In genomic region chr22:17964647-17965046, GRCh38 we compare ENCODE assay signal across 10 cellular contexts. TPM values are rescaled to one million over a fixed set of nuclear protein-coding genes. Genes with fewer than 3 reads are reported as not detected.
A peak's percentile ranks its signal among the peaks of the same experiment; 100 is the strongest.
DNase-seq lines count a peak whose midpoint lies in the region; ATAC-seq, FAIRE-seq and TF ChIP-seq lines count a peak whose summit lies in the region.
"Had no signal": no experiment of that assay in that cellular context is flagged by ENCODE, and none has a peak within 500 bp of the region (broad histone marks: within the 10 kb centered on the region; RNA-seq: fewer than 3 reads in every experiment).

No MANE protein-coding gene starts in this region.

- peaks cover 99% of the 10 kb centered on the region for H3K79me2 ChIP-seq in Karpas-422 (ENCODE audit: low read length)

- H3K4me3 ChIP-seq in Karpas-422 (ENCODE audit: low read length) (no peak overlapping the region), sigmoid colon (no peak overlapping the region), small intestine (ENCODE audit: low read depth in 1 of 2, low read length in 2 of 2) (no peak overlapping the region), colonic mucosa (no peak overlapping the region)

- H3K27me3 ChIP-seq in Karpas-422 (ENCODE audit: low read length) (no peaks in the 10 kb centered on the region), sigmoid colon (no peaks in the 10 kb centered on the region), small intestine (ENCODE audit: control insufficient read depth in 2 of 2, insufficient read depth in 2 of 2, low read length in 2 of 2) (no peaks in the 10 kb centered on the region), colonic mucosa (no peaks in the 10 kb centered on the region)

- H3K36me3 ChIP-seq in Karpas-422 (ENCODE audit: insufficient read depth, low read length) (peaks cover 5% of the 10 kb centered on the region; the same call in 1 of the 2 replicates), sigmoid colon (no peaks in the 10 kb centered on the region), small intestine (ENCODE audit: control insufficient read depth in 2 of 2, insufficient read depth in 2 of 2, low read length in 2 of 2) (no peaks in the 10 kb centered on the region), colonic mucosa (no peaks in the 10 kb centered on the region)

- no peak for FAIRE-seq in small intestine (lab: Jason Lieb, UNC)
- FAIRE-seq: A204.1 had no signal

- no peaks in the 10 kb centered on the region for H3K9me2 ChIP-seq in Karpas-422 (replicated peaks; ENCODE audit: insufficient read depth, low read length)

- H3K9me3 Mint-ChIP-seq in activated T-helper 1 cell treated with anti-CD3 and anti-CD28 coated beads, Interleukin-12 subunit alpha, Interleukin-12 subunit beta, Interleukin-2, Interleukin-4 antibody, amounts not matched to agents 30 ng/mL and 10 ng/mL and 1 ng/mL, durations not matched to agents 14 hours and 24 hours and 36 hours, result no peaks in the 10 kb centered on the region
- H3K9me3 Mint-ChIP-seq: type B pancreatic cell had no signal

- H3K4me3 Mint-ChIP-seq in activated T-helper 1 cell treated with anti-CD3 and anti-CD28 coated beads, Interleukin-12 subunit alpha, Interleukin-12 subunit beta, Interleukin-2, Interleukin-4 antibody, amounts not matched to agents 30 ng/mL and 10 ng/mL and 1 ng/mL, durations not matched to agents 14 hours and 24 hours and 36 hours, result no peak overlapping the region
- H3K4me3 Mint-ChIP-seq: type B pancreatic cell had no signal

- ATAC-seq in HG02759 (IDR thresholded peaks at IDR 0.05; ENCODE audit: unreplicated experiment), result peak; percentile 75

- 68 to 74% methylated on average over 10 of the region's 10 CpGs for WGBS in sigmoid colon, 2 donors
- 67 to 83% (median 81%) methylated on average over 10 of the region's 10 CpGs for WGBS in small intestine, 3 donors

- H3K4me2 ChIP-seq in Karpas-422 (ENCODE audit: low read depth, low read length, poor library complexity, severe bottlenecking), result peak overlapping the region; percentile 29

- H3K27me3 Mint-ChIP-seq in activated T-helper 1 cell treated with anti-CD3 and anti-CD28 coated beads, Interleukin-12 subunit alpha, Interleukin-12 subunit beta, Interleukin-2, Interleukin-4 antibody, amounts not matched to agents 30 ng/mL and 10 ng/mL and 1 ng/mL, durations not matched to agents 14 hours and 24 hours and 36 hours (ENCODE audit: insufficient read depth), result no peaks in the 10 kb centered on the region
- H3K27me3 Mint-ChIP-seq: type B pancreatic cell had no signal

- peak overlapping the region; percentile 70 for H3K27ac ChIP-seq in Karpas-422 (ENCODE audit: low read length)
- peak overlapping the region; percentile 38 to 68 (median 46) for H3K27ac ChIP-seq in sigmoid colon
- H3K27ac ChIP-seq in small intestine (ENCODE audit: low read depth in 1 of 2, low read length in 1 of 2), result no peak overlapping the region
- H3K27ac ChIP-seq in colonic mucosa, result no peak overlapping the region

- TF ChIP-seq POLR2A in sigmoid colon (IDR thresholded peaks at IDR 0.05), result no peak

- H3K4me1 Mint-ChIP-seq in activated T-helper 1 cell treated with anti-CD3 and anti-CD28 coated beads, Interleukin-12 subunit alpha, Interleukin-12 subunit beta, Interleukin-2, Interleukin-4 antibody, amounts not matched to agents 30 ng/mL and 10 ng/mL and 1 ng/mL, durations not matched to agents 14 hours and 24 hours and 36 hours (ENCODE audit: low read depth), result no peaks in the 10 kb centered on the region

- peaks cover 38% of the 10 kb centered on the region; the same call in 1 of the 2 replicates for H4K20me1 ChIP-seq in Karpas-422 (ENCODE audit: insufficient read depth, low read depth, low read length)

- H3K9ac ChIP-seq in Karpas-422 (ENCODE audit: low read length) (peak overlapping the region; percentile 23), colonic mucosa (ENCODE audit: low read depth in 2 of 2, low read length in 2 of 2) (no peak overlapping the region)

- no peak for TF ChIP-seq EP300 in sigmoid colon (IDR thresholded peaks at IDR 0.05)

- H2AFZ ChIP-seq in Karpas-422 (ENCODE audit: low read length), result no peak overlapping the region

- no peaks in the 10 kb centered on the region for H3K36me3 Mint-ChIP-seq in activated T-helper 1 cell treated with anti-CD3 and anti-CD28 coated beads, Interleukin-12 subunit alpha, Interleukin-12 subunit beta, Interleukin-2, Interleukin-4 antibody, amounts not matched to agents 30 ng/mL and 10 ng/mL and 1 ng/mL, durations not matched to agents 14 hours and 24 hours and 36 hours (ENCODE audit: low read depth)

- H3K27ac Mint-ChIP-seq in activated T-helper 1 cell treated with anti-CD3 and anti-CD28 coated beads, Interleukin-12 subunit alpha, Interleukin-12 subunit beta, Interleukin-2, Interleukin-4 antibody, amounts not matched to agents 30 ng/mL and 10 ng/mL and 1 ng/mL, durations not matched to agents 14 hours and 24 hours and 36 hours, result no peak overlapping the region

- intact Hi-C loops in sigmoid colon (cut with DNase I) (no loop called here), colonic mucosa (cut with DNase I) (no loop called here)
- intact Hi-C loops in activated T-helper 1 cell treated with anti-CD3 and anti-CD28 coated beads, Interleukin-12 subunit alpha, Interleukin-12 subunit beta, Interleukin-2, Interleukin-4 antibody, amounts not matched to agents 30 ng/mL and 10 ng/mL and 1 ng/mL, durations not matched to agents 14 hours and 24 hours and 36 hours (cut with micrococcal nuclease), result no loop called here

- H3K9me3 ChIP-seq in Karpas-422 (ENCODE audit: low read length) (no peaks in the 10 kb centered on the region), sigmoid colon (no peaks in the 10 kb centered on the region), small intestine (ENCODE audit: control insufficient read depth, low read depth) (no peaks in the 10 kb centered on the region), colonic mucosa (no peaks in the 10 kb centered on the region)

- TF ChIP-seq CTCF in sigmoid colon (IDR thresholded peaks at IDR 0.05) (no peak), colonic mucosa (IDR thresholded peaks at IDR 0.05) (no peak)

- DNase-seq in NCI-H510A treated with DMSO at 0.1 percent for 48 hours (lab: John Stamatoyannopoulos, UW), result peak; percentile 36
- no peak for DNase-seq in NCI-H510A (lab: John Stamatoyannopoulos, UW)
- DNase-seq in Karpas-422, result no peak
- no peak for DNase-seq in sigmoid colon
- no peak for DNase-seq in small intestine
- DNase-seq in activated T-helper 1 cell treated with anti-CD3 and anti-CD28 coated beads, Interleukin-12 subunit alpha, Interleukin-12 subunit beta, Interleukin-2, Interleukin-4 antibody, amounts not matched to agents 30 ng/mL and 10 ng/mL and 1 ng/mL, durations not matched to agents 14 hours and 24 hours and 36 hours (ENCODE audit: low spot score), result no peak
- no peak for DNase-seq in colonic mucosa

- H3K4me1 ChIP-seq in Karpas-422 (ENCODE audit: low read length) (peaks cover 65% of the 10 kb centered on the region), sigmoid colon (peaks cover 0 to 59% (median 35%) of the 10 kb centered on the region in 4 donors), small intestine (ENCODE audit: control insufficient read depth in 2 of 2, insufficient read depth in 1 of 2, low read depth in 1 of 2, low read length in 1 of 2) (no peaks in the 10 kb centered on the region), colonic mucosa (no peaks in the 10 kb centered on the region)

RNA-seq across cellular contexts. Expression of gene MICAL3, which starts 59.7 kb away (rescaled TPM):
- 54.9 and 64.1 TPM in 2 replicates for total RNA-seq in Karpas-422 (2014; rRNA removed; shearing (Covaris generic); ENCODE audit: low replicate concordance)
- total RNA-seq in sigmoid colon (10 to 100 TPM; 26.3 to 94.2 (median 45.0) TPM), colonic mucosa (10 to 100 TPM; 72.5 to 84.5 TPM)
- polyA plus RNA-seq in sigmoid colon (10 to 100 TPM in 2 of 3 donors, 1 to 10 TPM in 1; 9.6 to 36.3 (median 16.9) TPM), small intestine (10 to 100 TPM in 1 of 3 donors, 1 to 10 TPM in 2; 3.2 to 15.3 (median 4.7) TPM)
- 47.8 and 50.6 TPM in 2 replicates for total RNA-seq in activated T-helper 1 cell treated with anti-CD3 and anti-CD28 coated beads, Interleukin-12 subunit alpha, Interleukin-12 subunit beta, Interleukin-2, Interleukin-4 antibody, amounts not matched to agents 30 ng/mL and 10 ng/mL and 1 ng/mL, durations not matched to agents 14 hours and 24 hours and 36 hours

Comparison
In these comparisons a context has a peak if more than half of its experiments do, and no peak if none do; other contexts are left out.
1. H3K27ac ChIP-seq: peak in Karpas-422 (single experiment) and sigmoid colon (4 of 4); none in small intestine (0 of 2) and colonic mucosa (single experiment).